ENCODE assay signal across 1 cellular context in genomic region chr11:45815747-45816146, GRCh38.
TF ChIP-seq lines count a peak whose summit lies in the region.

No MANE protein-coding gene starts in this region.

TF ChIP-seq in H1, 55 proteins besides CTCF, POLR2A, EP300 and RAD21:
- TF ChIP-seq SUZ12 (IDR thresholded peaks at IDR 0.05; ENCODE audit: low read length), result no peak
- TF ChIP-seq TCF12 (IDR thresholded peaks at IDR 0.05; ENCODE audit: low read depth, low read length), result no peak
- TF ChIP-seq CHD1 (IDR thresholded peaks at IDR 0.05; ENCODE audit: low read depth, low read length), result no peak
- TF ChIP-seq PHF8 (conservative IDR thresholded peaks at IDR 0.05; ENCODE audit: low read depth, low read length), result no peak
- TF ChIP-seq EZH2 (IDR thresholded peaks at IDR 0.05; ENCODE audit: low read depth, low read length, severe bottlenecking), result no peak
- no peak for TF ChIP-seq BRCA1 (IDR thresholded peaks at IDR 0.05; ENCODE audit: low read depth, low read length)
- no peak for TF ChIP-seq FOSL1 (IDR thresholded peaks at IDR 0.05; ENCODE audit: insufficient read depth, low read depth, low read length)
- TF ChIP-seq SP2 (IDR thresholded peaks at IDR 0.05; ENCODE audit: low read length), result no peak
- no peak for TF ChIP-seq CBX8 (IDR thresholded peaks at IDR 0.05; ENCODE audit: borderline replicate concordance, low read depth, low read length)
- TF ChIP-seq SRF (IDR thresholded peaks at IDR 0.05; ENCODE audit: low read depth, low read length), result no peak
